Comparison of ENCODE assay signal across 1 cellular context in genomic region chr15:94229591-94230365, GRCh38.
TF ChIP-seq lines count a peak whose summit lies in the region.

No MANE protein-coding gene starts in this region.

TF ChIP-seq in GM12878, 131 proteins besides CTCF, POLR2A, EP300 and RAD21 (continued from another document):
- TF ChIP-seq ZNF592 (IDR thresholded peaks at IDR 0.05) (no peak), ZBTB11 (CRISPR knock-in tag; IDR thresholded peaks at IDR 0.05) (no peak), SMC3 (IDR thresholded peaks at IDR 0.05; ENCODE audit: borderline replicate concordance, low read length) (no peak)
